In the genomic region with DNA sequence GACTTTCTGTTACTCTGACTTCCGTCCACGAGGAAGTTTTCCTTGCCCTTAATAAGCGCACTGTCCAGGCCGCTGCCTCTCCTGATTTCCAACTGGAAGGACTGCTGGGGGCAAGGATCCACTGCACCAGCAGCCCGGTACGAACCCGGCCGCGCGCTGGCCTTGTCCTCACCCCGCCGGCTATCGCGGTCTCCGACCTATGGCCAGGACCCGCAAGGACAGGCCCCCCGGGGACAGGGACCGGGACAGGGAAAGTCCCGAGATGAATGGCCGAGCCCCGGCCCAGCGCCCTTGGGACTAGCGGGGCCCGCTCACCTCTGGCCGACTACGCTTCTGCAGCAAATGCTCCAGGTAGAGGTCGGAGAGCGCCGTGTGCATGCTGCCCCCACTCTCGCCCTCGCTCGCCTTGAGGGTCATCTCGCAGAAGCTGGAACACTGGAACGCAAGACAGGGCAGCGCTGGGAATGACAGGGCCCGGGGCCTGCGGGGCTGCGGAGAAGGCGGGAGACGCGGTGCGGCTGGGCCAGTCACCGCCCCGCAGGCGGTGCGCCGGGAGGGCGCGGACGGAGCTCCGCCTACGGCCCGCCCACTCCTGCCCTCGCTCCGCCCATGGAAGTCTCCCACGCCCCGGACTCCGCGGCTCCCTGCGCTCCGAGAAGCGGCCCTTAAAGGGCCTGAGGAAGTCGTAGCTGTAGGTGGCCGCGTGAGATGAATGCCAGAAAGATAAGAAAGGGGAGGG, we compare ENCODE assay signal across 8 cellular contexts. TPM values are rescaled to one million over a fixed set of nuclear protein-coding genes. Genes with fewer than 3 reads are reported as not detected.
A peak's percentile ranks its signal among the peaks of the same experiment; 100 is the strongest.
DNase-seq lines count a peak whose midpoint lies in the region; ATAC-seq, FAIRE-seq and TF ChIP-seq lines count a peak whose summit lies in the region.

Gene MPP1 (minus strand): TSS at position 529 of the 739 bp plus-strand sequence. CDS start 112 bp downstream, at position 417.

- in situ Hi-C loops in K562 (cut with MboI) (no loop called here), gastrocnemius medialis (cut with MboI; ENCODE audit: low sequenced_read_pairs in 4 of 4) (no loop called here)

- no TSS peak for BruUV-seq in K562 (replicated peaks; lab: Mats Ljungman, UMichigan)

- DNase-seq in GM12865 (ENCODE audit: low read depth) (peak; percentile 78), NAMALWA (ENCODE audit: low spot score) (peak; percentile 74), UCSD-AML1 (lab: John Stamatoyannopoulos, UW; ENCODE audit: unreplicated experiment) (peak; percentile 84), K562 (ENCODE audit: extremely low read depth in 1 of 4, low spot score in 3 of 4) (peak; percentile 87 to 92 (median 88)), gastrocnemius medialis (peak; percentile 41 to 64), NCI-H510A treated with DMSO at 0.1 percent for 48 hours (lab: John Stamatoyannopoulos, UW) (no peak)

- peak within 1 kb of the TSS; percentile 43 for H2AFZ ChIP-seq in K562 (ENCODE audit: low read depth, low read length)

- peak within 1 kb of the TSS; percentile 69 for H3K4me3 ChIP-seq in GM12865 (ENCODE audit: low read depth, low read length)
- peak within 1 kb of the TSS; percentile 71 for H3K4me3 ChIP-seq in HEK293 (ENCODE audit: low read depth, low read length)
- peak within 1 kb of the TSS; percentile 89 for H3K4me3 ChIP-seq in K562
- peak within 1 kb of the TSS; percentile 39 for H3K4me3 ChIP-seq in iPS-11a (ENCODE audit: low read depth, low read length)
- peak within 1 kb of the TSS; percentile 68 to 92 (median 69) for H3K4me3 ChIP-seq in gastrocnemius medialis

- H3K79me2 ChIP-seq in K562 (ENCODE audit: control insufficient read depth, insufficient read depth, low read length), result peaks cover 59% of the 10 kb centered on the region

- under 1% methylated on average over 30 of the region's 65 CpGs for WGBS in K562 (ENCODE audit: insufficient coverage, low coverage, missing lambda C conversion rate)

- H3K9me1 ChIP-seq in K562 (ENCODE audit: control insufficient read depth, insufficient read depth, low read length), result no peaks in the 10 kb centered on the region

- no peaks in the 10 kb centered on the region for H3K36me3 ChIP-seq in HEK293 (ENCODE audit: control insufficient read depth in 2 of 2, insufficient read depth in 1 of 2, low read length in 2 of 2)
- H3K36me3 ChIP-seq in K562 (ENCODE audit: control insufficient read depth, insufficient read depth, low read length), result peaks cover 34% of the 10 kb centered on the region
- H3K36me3 ChIP-seq in gastrocnemius medialis, result no peaks in the 10 kb centered on the region

- POLR2A ChIA-PET in HEK293 (lab: Yijun Ruan, JAX) (interaction anchor here (0.6 to 1.3 kb wide), 5 partner anchors 8 to 209 kb away, joined by 3 to 14 read pairs (median 4); partner anchors contain the start of gene DKC1), K562 (lab: Yijun Ruan, JAX) (interaction anchor here (0.5 to 2.7 kb wide), 7 partner anchors 9 to 73 kb away, joined by 3 to 23 read pairs (median 4); no protein-coding TSS in a partner anchor)

- 0 out of 2 replicates have a peak, but pooled peaks cover 12% of the 10 kb centered on the region for H4K20me1 ChIP-seq in K562 (replicated peaks; ENCODE audit: control insufficient read depth, insufficient read depth, low read length)

- FAIRE-seq in K562 (lab: Jason Lieb, UNC), result peak; percentile 77

- H3K9me3 ChIP-seq in HEK293 (ENCODE audit: control insufficient read depth, insufficient read depth, low read depth, low read length), result no peaks in the 10 kb centered on the region
- H3K9me3 ChIP-seq in K562 (replicated peaks; ENCODE audit: control insufficient read depth, insufficient read depth, low read depth, low read length), result 0 out of 2 replicates have a peak, but pooled peaks cover 6% of the 10 kb centered on the region
- H3K9me3 ChIP-seq in gastrocnemius medialis, result no peaks in the 10 kb centered on the region

- TF ChIP-seq POLR2A in K562 (conservative IDR thresholded peaks at IDR 0.05) (peak; percentile 83), gastrocnemius medialis (IDR thresholded peaks at IDR 0.05) (peak in 1 of 2 donors; percentile 41)

- peak within 1 kb of the TSS; percentile 94 for H3K4me2 ChIP-seq in K562 (ENCODE audit: insufficient read depth, low read length)

- H3K4me1 ChIP-seq in HEK293 (ENCODE audit: control insufficient read depth, insufficient read depth, low read length), result peaks cover 12% of the 10 kb centered on the region
- H3K4me1 ChIP-seq in K562 (replicated peaks in 1 of 2; ENCODE audit: control insufficient read depth in 2 of 2, insufficient read depth in 2 of 2, low read length in 2 of 2), result peaks cover 4 to 14% of the 10 kb centered on the region in 2 experiments
- peaks cover 0 to 12% of the 10 kb centered on the region in 2 donors for H3K4me1 ChIP-seq in gastrocnemius medialis

- no peak; a peak in 1 of 4 replicates for TF ChIP-seq RAD21 in K562 (CRISPR knock-in tag; conservative IDR thresholded peaks at IDR 0.05 in 1 of 2, IDR thresholded peaks at IDR 0.05 in 1 of 2)

- ATAC-seq in K562 (peak; percentile 88), gastrocnemius medialis (peak; percentile 87 to 88)

- H3K27ac ChIP-seq in HEK293 (ENCODE audit: extremely low read depth, low read depth, low read length) (peak within 1 kb of the TSS; percentile 63; the same call in 1 of the 2 replicates), K562 (ENCODE audit: extremely low read depth, low read depth, low read length) (peak within 1 kb of the TSS; percentile 100), gastrocnemius medialis (peak within 1 kb of the TSS; percentile 61 to 83 (median 80))

- CTCF ChIA-PET in HEK293 (lab: Yijun Ruan, JAX) (interaction anchor here (0.6 to 1.0 kb wide), 2 partner anchors 26 to 57 kb away, joined by 3 read pairs; no protein-coding TSS in a partner anchor), K562 (lab: Yijun Ruan, JAX; ENCODE audit: low intra/inter-chr PET ratio) (no interaction called here)

- H3K27me3 ChIP-seq in K562 (ENCODE audit: control insufficient read depth in 2 of 2, insufficient read depth in 2 of 2, low read length in 2 of 2) (no peaks in the 10 kb centered on the region), gastrocnemius medialis (no peaks in the 10 kb centered on the region)

- peak; percentile 7; the same call in 1 of the 2 replicates for TF ChIP-seq EP300 in K562 (IDR thresholded peaks at IDR 0.05; ENCODE audit: low read length)

- no peak for TF ChIP-seq CTCF in GM12865 (IDR thresholded peaks at IDR 0.05; ENCODE audit: insufficient read depth, low read depth, low read length, missing control alignments)
- 0 out of 2 replicates have a peak, but pooled peaks have one; percentile 41 for TF ChIP-seq CTCF in HEK293 (tag by site-specific recombination; IDR thresholded peaks at IDR 0.05)
- TF ChIP-seq CTCF in K562 (IDR thresholded peaks at IDR 0.05 in 2 of 3, conservative IDR thresholded peaks at IDR 0.05 in 1 of 3; ENCODE audit: insufficient read depth in 2 of 3, low read depth in 1 of 3, low read length in 3 of 3), result no peak
- TF ChIP-seq CTCF in gastrocnemius medialis (IDR thresholded peaks at IDR 0.05 in 4 of 5, conservative IDR thresholded peaks at IDR 0.05 in 1 of 5), result no peak

- peak within 1 kb of the TSS; percentile 91 to 96 for H3K9ac ChIP-seq in K562 (ENCODE audit: insufficient read depth in 1 of 2, low read depth in 2 of 2, low read length in 2 of 2)

- intact Hi-C loops in K562 (cut with micrococcal nuclease) (loop anchor here (2.0 kb wide), 1 partner anchor 36 kb away; no protein-coding TSS in a partner anchor), gastrocnemius medialis (cut with DNase I; ENCODE audit: low total_unique reads) (loop anchor here (2.0 to 10.0 kb wide), 2 partner anchors 42 to 810 kb away; partner anchors contain the start of genes DKC1, SPRY3 and TMLHE)

TF ChIP-seq in HEK293, 187 proteins besides CTCF, POLR2A, EP300 and RAD21 (continues in another document):
- no peak for TF ChIP-seq ZNF19 (tag by site-specific recombination; IDR thresholded peaks at IDR 0.05; ENCODE audit: low read depth)

TF ChIP-seq in K562, 482 proteins besides CTCF, POLR2A, EP300 and RAD21 (continues in another document):
- TF ChIP-seq MTF1 (CRISPR knock-in tag; IDR thresholded peaks at IDR 0.05; ENCODE audit: borderline replicate concordance), result no peak
- no peak for TF ChIP-seq PYGO2 (tag; IDR thresholded peaks at IDR 0.05)
- no peak for TF ChIP-seq ZNF586 (CRISPR knock-in tag; conservative IDR thresholded peaks at IDR 0.05)
- peak; percentile 75 for TF ChIP-seq BHLHE40 (IDR thresholded peaks at IDR 0.05; ENCODE audit: low read length)
- 0 out of 2 replicates have a peak, but pooled peaks have one; percentile 15 for TF ChIP-seq KLF16 (IDR thresholded peaks at IDR 0.05)
- TF ChIP-seq DNMT1 (IDR thresholded peaks at IDR 0.05), result no peak

RNA-seq across cellular contexts. Expression of gene MPP1, which starts in this region (rescaled TPM):
- total RNA-seq in K562 (2011; cell fraction: chromatin; rRNA removed; ENCODE audit: low replicate concordance), result 409 and 526 TPM in 2 replicates
- total RNA-seq in K562 (2011; cell fraction: nucleolus; rRNA removed), result 213 and 246 TPM in 2 replicates
- total RNA-seq in K562 (2011; cell fraction: nucleoplasm; rRNA removed), result 345 and 458 TPM in 2 replicates
- total RNA-seq in K562 (2014; rRNA removed) (276 and 289 TPM in 2 replicates), K562 (2014; rRNA removed; fragmentation: Illumina TruSeq; extraction: Trizol) (267 and 280 TPM in 2 replicates), K562 (2015; rRNA removed; fragmentation: Illumina TruSeq; extraction: Trizol) (220 and 227 TPM in 2 replicates), K562 (2021) (290 and 305 TPM in 2 replicates), gastrocnemius medialis (10 to 100 TPM; 11.3 to 19.9 (median 15.9) TPM)
- polyA plus RNA-seq in K562 (2011; rRNA removed) (354 and 391 TPM in 2 replicates), K562 (2014; fragmentation: Illumina TruSeq; extraction: Trizol) (339 and 395 TPM in 2 replicates), K562 (2014; fragmentation: Nextera tagmentation; extraction: Ambion mirVana) (100 to 1,000 TPM; 271 to 305 TPM), K562 (2014; rRNA removed) (283 and 336 TPM in 2 replicates)
- polyA plus RNA-seq in K562 (2011; cell fraction: cytosol; rRNA removed), result 231 and 288 TPM in 2 replicates
- polyA plus RNA-seq in K562 (2011; cell fraction: nucleus; rRNA removed), result 756 and 889 TPM in 2 replicates
- 313 and 332 TPM in 2 replicates for polyA plus RNA-seq in K562 (2012)
- 344 and 367 TPM in 2 replicates for polyA minus RNA-seq in K562 (2011; rRNA and poly(A)+ RNA removed)
- 226 and 236 TPM in 2 replicates for polyA minus RNA-seq in K562 (2011; cell fraction: cytosol; rRNA and poly(A)+ RNA removed)
- polyA minus RNA-seq in K562 (2011; cell fraction: nucleus; rRNA and poly(A)+ RNA removed), result 190 and 313 TPM in 2 replicates

Comparison
In these comparisons a context has a peak if more than half of its experiments do, and no peak if none do; other contexts are left out.
1. RNA of gene MPP1 (total RNA-seq): 213 to 526 TPM in K562; 11.3 to 19.9 TPM in gastrocnemius medialis; every median in the first group is over 10 times any median in the second.
2. H3K4me3 ChIP-seq: peak in every context shown above with its lines; median percentile 89 in K562; 71 in HEK293; 69 in GM12865; 69 in gastrocnemius medialis; 39 in iPS-11a.
3. Peak in every context shown above with its lines, with median percentiles within 50 percentile points of each other: H3K27ac ChIP-seq.